In genomic region chr12:12583510-12583909, GRCh38 we compare ENCODE assay signal across 1 cellular context.
TF ChIP-seq lines count a peak whose summit lies in the region.

No MANE protein-coding gene starts in this region.

TF ChIP-seq in A549, 52 proteins besides CTCF, POLR2A, EP300 and RAD21 (continued from another document):
- TF ChIP-seq REST (IDR thresholded peaks at IDR 0.05) (no peak), KDM1A (IDR thresholded peaks at IDR 0.05; ENCODE audit: low read depth) (no peak), FOSL2 (IDR thresholded peaks at IDR 0.05) (no peak), FOSL2 (CRISPR knock-in tag; IDR thresholded peaks at IDR 0.05) (no peak)
TF ChIP-seq in A549: peak in this region for 0.
